Comparison of ENCODE assay signal across 9 cellular contexts in genomic region chr22:40179535-40179934, GRCh38. TPM values are rescaled to one million over a fixed set of nuclear protein-coding genes. Genes with fewer than 3 reads are reported as not detected.
DNase-seq lines count a peak whose midpoint lies in the region; ATAC-seq and TF ChIP-seq lines count a peak whose summit lies in the region.
"Had no signal": no experiment of that assay in that cellular context is flagged by ENCODE, and none has a peak within 500 bp of the region (broad histone marks: within the 10 kb centered on the region; RNA-seq: fewer than 3 reads in every experiment).

No MANE protein-coding gene starts in this region.

- DNase-seq in CD14-positive monocyte (ENCODE audit: low spot score) (no peak), NCI-H69 (lab: John Stamatoyannopoulos, UW) (peak; percentile 16), neural crest cell (ENCODE audit: low read depth, low spot score) (no peak), DMS53 (lab: John Stamatoyannopoulos, UW) (no peak), COLO668 (lab: John Stamatoyannopoulos, UW; ENCODE audit: unreplicated experiment) (no peak), AG08395 (ENCODE audit: low spot score) (no peak)
- DNase-seq: NCI-H774 had no signal

- TF ChIP-seq CTCF in CD14-positive monocyte (IDR thresholded peaks at IDR 0.05) (no peak), neural crest cell (conservative IDR thresholded peaks at IDR 0.05) (no peak)

- no peaks in the 10 kb centered on the region for H3K9me3 Mint-ChIP-seq in CD14-positive monocyte
- no peaks in the 10 kb centered on the region for H3K9me3 Mint-ChIP-seq in neural crest cell

- H3K4me3 Mint-ChIP-seq in CD14-positive monocyte (peak overlapping the region; percentile 80 to 97), neural crest cell (peak overlapping the region; percentile 89)

- no peak overlapping the region for H3K9ac ChIP-seq in endocrine pancreas (ENCODE audit: control insufficient read depth, insufficient read depth, low read length)

- no peaks in the 10 kb centered on the region for H3K36me3 ChIP-seq in endocrine pancreas (ENCODE audit: control insufficient read depth, insufficient read depth, low read length)

- H3K9me3 ChIP-seq in endocrine pancreas (ENCODE audit: control insufficient read depth, low read length), result no peaks in the 10 kb centered on the region

- H3K27me3 Mint-ChIP-seq in CD14-positive monocyte (ENCODE audit: low read depth in 3 of 3) (no peaks in the 10 kb centered on the region), neural crest cell (ENCODE audit: low read depth) (no peaks in the 10 kb centered on the region)

- intact Hi-C loops in CD14-positive monocyte (cut with micrococcal nuclease), result loop anchor here (5.0 kb wide), 1 partner anchor 33 kb away; no protein-coding TSS in a partner anchor

- ATAC-seq in GM21390 (IDR thresholded peaks at IDR 0.05; ENCODE audit: unreplicated experiment), result no peak

- H3K27ac Mint-ChIP-seq in CD14-positive monocyte (peak overlapping the region in 6 of 7 donors; percentile 2 to 93 (median 89)), neural crest cell (ENCODE audit: unreplicated experiment) (peak overlapping the region; percentile 97)

- H3K36me3 Mint-ChIP-seq in CD14-positive monocyte (peaks cover 0 to 4% of the 10 kb centered on the region in 2 donors), neural crest cell (ENCODE audit: low read depth) (no peaks in the 10 kb centered on the region)

- H3K4me1 Mint-ChIP-seq in CD14-positive monocyte (peaks cover 71% of the 10 kb centered on the region), neural crest cell (peaks cover 63% of the 10 kb centered on the region)

- H3K4me1 ChIP-seq in endocrine pancreas (ENCODE audit: control insufficient read depth, insufficient read depth, low read length), result peaks cover 17% of the 10 kb centered on the region

- H3K27me3 ChIP-seq in endocrine pancreas (ENCODE audit: control insufficient read depth, insufficient read depth, low read length), result no peaks in the 10 kb centered on the region

- peak overlapping the region; percentile 100 for H3K4me3 ChIP-seq in endocrine pancreas (ENCODE audit: control insufficient read depth, insufficient read depth, low read length)

RNA-seq across cellular contexts. Expression of gene TNRC6B, which starts 1.8 kb away (rescaled TPM):
- 10 to 100 TPM; 11.8 to 16.5 TPM for polyA plus RNA-seq in CD14-positive monocyte
- total RNA-seq in neural crest cell, result 36.8 and 42.8 TPM in 2 replicates
